ENCODE assay signal across 8 cellular contexts in genomic region chr16:9128346-9129342, GRCh38. TPM values are rescaled to one million over a fixed set of nuclear protein-coding genes. Genes with fewer than 3 reads are reported as not detected.
DNase-seq lines count a peak whose midpoint lies in the region; ATAC-seq and TF ChIP-seq lines count a peak whose summit lies in the region.

No MANE protein-coding gene starts in this region.

- H3K36me3 Mint-ChIP-seq in activated CD8-positive, alpha-beta T cell treated with anti-CD3 and anti-CD28 coated beads for 36 hours (ENCODE audit: low read depth): peaks cover 9% of the 10 kb centered on the region

- H3K9me3 ChIP-seq in right atrium auricular region (no peaks in the 10 kb centered on the region), liver (ENCODE audit: control insufficient read depth in 4 of 4, low read length in 3 of 4) (no peaks in the 10 kb centered on the region), upper lobe of right lung (no peaks in the 10 kb centered on the region), OCI-LY7 (ENCODE audit: low read length) (no peaks in the 10 kb centered on the region)

- H3K4me1 ChIP-seq in right atrium auricular region (peaks cover 0 to 25% of the 10 kb centered on the region in 2 donors), liver (ENCODE audit: control insufficient read depth in 4 of 4, insufficient read depth in 4 of 4, low read length in 3 of 4) (no peaks in the 10 kb centered on the region), upper lobe of right lung (peaks cover 13% of the 10 kb centered on the region), OCI-LY7 (ENCODE audit: insufficient read depth, low read length, poor library complexity, severe bottlenecking) (peaks cover 24% of the 10 kb centered on the region)

- H3K27me3 ChIP-seq in right atrium auricular region (no peaks in the 10 kb centered on the region), liver (ENCODE audit: control insufficient read depth in 4 of 4, insufficient read depth in 4 of 4, low read length in 3 of 4) (no peaks in the 10 kb centered on the region), upper lobe of right lung (no peaks in the 10 kb centered on the region)

- TF ChIP-seq RAD21 in liver (IDR thresholded peaks at IDR 0.05): no peak

- POLR2A ChIA-PET in activated CD8-positive, alpha-beta T cell treated with anti-CD3 and anti-CD28 coated beads for 36 hours (lab: Charles Lee): interaction anchor here (1.4 to 7.3 kb wide), 4 partner anchors 19 to 260 kb away, joined by 4 to 59 read pairs (median 22); partner anchors contain the start of genes CARHSP1 and HAPSTR1
- POLR2A ChIA-PET in OCI-LY7 (lab: Charles Lee): interaction anchor here (1.0 kb wide), 2 partner anchors 38 to 257 kb away, joined by 3 read pairs; no protein-coding TSS in a partner anchor

- ATAC-seq in Right ventricle myocardium inferior (no peak), upper lobe of right lung (no peak)
- ATAC-seq in activated CD8-positive, alpha-beta T cell treated with anti-CD3 and anti-CD28 coated beads for 36 hours: no peak

- peak overlapping the region; percentile 88 for H3K27ac Mint-ChIP-seq in activated CD8-positive, alpha-beta T cell treated with anti-CD3 and anti-CD28 coated beads for 36 hours

- no peak overlapping the region for H3K4me3 Mint-ChIP-seq in activated CD8-positive, alpha-beta T cell treated with anti-CD3 and anti-CD28 coated beads for 36 hours

- DNase-seq in right atrium auricular region (ENCODE audit: low spot score): peak; percentile 58
- no peak for DNase-seq in Right ventricle myocardium inferior (ENCODE audit: missing footprints)
- DNase-seq in activated CD8-positive, alpha-beta T cell treated with anti-CD3 and anti-CD28 coated beads for 36 hours: no peak
- no peak for DNase-seq in upper lobe of right lung
- DNase-seq in NCI-H1694 (lab: John Stamatoyannopoulos, UW): no peak
- no peak for DNase-seq in germinal center (ENCODE audit: low spot score)
- no peak for DNase-seq in OCI-LY7 (ENCODE audit: low spot score)

- BruUV-seq in OCI-LY7 (replicated peaks; lab: Mats Ljungman, UMichigan): no TSS peak

- H3K4me2 ChIP-seq in OCI-LY7 (ENCODE audit: low read length): no peak overlapping the region

- H3K9ac ChIP-seq in liver (ENCODE audit: low read depth in 1 of 2, low read length in 2 of 2): no peak overlapping the region

- peaks cover 63% of the 10 kb centered on the region for H3K4me1 Mint-ChIP-seq in activated CD8-positive, alpha-beta T cell treated with anti-CD3 and anti-CD28 coated beads for 36 hours (ENCODE audit: low read depth)

- intact Hi-C loops in Right ventricle myocardium inferior (cut with DNase I) (no loop called here), upper lobe of right lung (cut with DNase I) (no loop called here), OCI-LY7 (cut with micrococcal nuclease; ENCODE audit: unreplicated experiment) (no loop called here)
- intact Hi-C loops in activated CD8-positive, alpha-beta T cell treated with anti-CD3 and anti-CD28 coated beads for 36 hours (cut with micrococcal nuclease): loop anchor here (5.0 kb wide), 1 partner anchor 36 kb away; the partner anchor contains the start of gene HAPSTR1

- CTCF ChIA-PET in activated CD8-positive, alpha-beta T cell treated with anti-CD3 and anti-CD28 coated beads for 36 hours (lab: Charles Lee): interaction anchor here (1.0 to 2.2 kb wide), 5 partner anchors 10 to 192 kb away, joined by 3 to 14 read pairs (median 3); no protein-coding TSS in a partner anchor
- CTCF ChIA-PET in OCI-LY7 (lab: Charles Lee; ENCODE audit: unreplicated experiment): no interaction called here

- H3K27me3 Mint-ChIP-seq in activated CD8-positive, alpha-beta T cell treated with anti-CD3 and anti-CD28 coated beads for 36 hours: no peaks in the 10 kb centered on the region

- H3K36me3 ChIP-seq in right atrium auricular region (peaks cover 6% of the 10 kb centered on the region), liver (ENCODE audit: control insufficient read depth in 4 of 4, insufficient read depth in 3 of 4, low read depth in 1 of 4, low read length in 3 of 4) (peaks cover 0 to 3% (median 1%) of the 10 kb centered on the region in 4 donors), upper lobe of right lung (no peaks in the 10 kb centered on the region), OCI-LY7 (ENCODE audit: insufficient read depth, low read length) (peaks cover 5% of the 10 kb centered on the region; the same call in 1 of the 2 replicates)

- no peak overlapping the region for H3K4me3 ChIP-seq in right atrium auricular region
- no peak overlapping the region for H3K4me3 ChIP-seq in liver (ENCODE audit: low read depth in 1 of 3, low read length in 3 of 3)
- H3K4me3 ChIP-seq in upper lobe of right lung: no peak overlapping the region
- no peak overlapping the region for H3K4me3 ChIP-seq in OCI-LY7 (ENCODE audit: low read depth, low read length, poor library complexity, severe bottlenecking)

- TF ChIP-seq CTCF in right atrium auricular region (IDR thresholded peaks at IDR 0.05) (no peak), liver (IDR thresholded peaks at IDR 0.05; ENCODE audit: low read depth, low read length, missing input control) (no peak), upper lobe of right lung (IDR thresholded peaks at IDR 0.05) (no peak), OCI-LY7 (conservative IDR thresholded peaks at IDR 0.05; ENCODE audit: low read length) (no peak)
- TF ChIP-seq CTCF in activated CD8-positive, alpha-beta T cell treated with anti-CD3 and anti-CD28 coated beads for 36 hours (IDR thresholded peaks at IDR 0.05): no peak

- H2AFZ ChIP-seq in OCI-LY7 (ENCODE audit: low read length): no peak overlapping the region

- H4K20me1 ChIP-seq in OCI-LY7 (ENCODE audit: insufficient read depth, low read length): no peaks in the 10 kb centered on the region

- H3K27ac ChIP-seq in right atrium auricular region (peak overlapping the region in 1 of 2 donors; percentile 50), liver (ENCODE audit: low read depth in 1 of 2, low read length in 2 of 2) (peak overlapping the region; percentile 49 to 72), upper lobe of right lung (peak overlapping the region; percentile 9), OCI-LY7 (ENCODE audit: low read depth, low read length, poor library complexity, severe bottlenecking) (no peak overlapping the region)

- H3K9me2 ChIP-seq in OCI-LY7 (ENCODE audit: insufficient read depth, low read length): no peaks in the 10 kb centered on the region

- no peaks in the 10 kb centered on the region for H3K9me3 Mint-ChIP-seq in activated CD8-positive, alpha-beta T cell treated with anti-CD3 and anti-CD28 coated beads for 36 hours

- H3K79me2 ChIP-seq in OCI-LY7 (ENCODE audit: insufficient read depth, low read depth, low read length): no peaks in the 10 kb centered on the region

- WGBS in liver: 74% methylated on average over 14 of the region's 14 CpGs

TF ChIP-seq in liver, 16 proteins besides CTCF, POLR2A, EP300 and RAD21:
- TF ChIP-seq, protein P1, sequence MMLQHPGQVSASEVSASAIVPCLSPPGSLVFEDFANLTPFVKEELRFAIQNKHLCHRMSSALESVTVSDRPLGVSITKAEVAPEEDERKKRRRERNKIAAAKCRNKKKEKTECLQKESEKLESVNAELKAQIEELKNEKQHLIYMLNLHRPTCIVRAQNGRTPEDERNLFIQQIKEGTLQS (IDR thresholded peaks at IDR 0.05): no peak
- TF ChIP-seq TAF1 (conservative IDR thresholded peaks at IDR 0.05) (no peak), GABPA (IDR thresholded peaks at IDR 0.05 in 1 of 2, conservative IDR thresholded peaks at IDR 0.05 in 1 of 2) (no peak), YY1 (IDR thresholded peaks at IDR 0.05) (no peak), SP1 (IDR thresholded peaks at IDR 0.05) (no peak), NR2F2 (IDR thresholded peaks at IDR 0.05) (no peak), HNF4G (IDR thresholded peaks at IDR 0.05) (no peak), EGR1 (IDR thresholded peaks at IDR 0.05; ENCODE audit: low read depth in 2 of 2) (no peak), HNF4A (conservative IDR thresholded peaks at IDR 0.05) (no peak)
- TF ChIP-seq, protein P2, sequence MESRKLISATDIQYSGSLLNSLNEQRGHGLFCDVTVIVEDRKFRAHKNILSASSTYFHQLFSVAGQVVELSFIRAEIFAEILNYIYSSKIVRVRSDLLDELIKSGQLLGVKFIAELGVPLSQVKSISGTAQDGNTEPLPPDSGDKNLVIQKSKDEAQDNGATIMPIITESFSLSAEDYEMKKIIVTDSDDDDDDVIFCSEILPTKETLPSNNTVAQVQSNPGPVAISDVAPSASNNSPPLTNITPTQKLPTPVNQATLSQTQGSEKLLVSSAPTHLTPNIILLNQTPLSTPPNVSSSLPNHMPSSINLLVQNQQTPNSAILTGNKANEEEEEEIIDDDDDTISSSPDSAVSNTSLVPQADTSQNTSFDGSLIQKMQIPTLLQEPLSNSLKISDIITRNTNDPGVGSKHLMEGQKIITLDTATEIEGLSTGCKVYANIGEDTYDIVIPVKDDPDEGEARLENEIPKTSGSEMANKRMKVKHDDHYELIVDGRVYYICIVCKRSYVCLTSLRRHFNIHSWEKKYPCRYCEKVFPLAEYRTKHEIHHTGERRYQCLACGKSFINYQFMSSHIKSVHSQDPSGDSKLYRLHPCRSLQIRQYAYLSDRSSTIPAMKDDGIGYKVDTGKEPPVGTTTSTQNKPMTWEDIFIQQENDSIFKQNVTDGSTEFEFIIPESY (IDR thresholded peaks at IDR 0.05): no peak
TF ChIP-seq in liver: peak in this region for 0.

RNA-seq across cellular contexts. Expression of gene HAPSTR1, which starts 37.2 kb away (rescaled TPM):
- 10 to 100 TPM; 36.1 to 38.6 TPM for total RNA-seq in right atrium auricular region
- total RNA-seq in Right ventricle myocardium inferior: 52.5 TPM
- total RNA-seq in activated CD8-positive, alpha-beta T cell treated with anti-CD3 and anti-CD28 coated beads for 36 hours: 10 to 100 TPM; 52.5 to 53.4 TPM
- 10 to 100 TPM; 26.3 to 46.5 TPM for total RNA-seq in liver
- 1 to 10 TPM; 6.5 to 9.1 TPM for polyA plus RNA-seq in liver
- total RNA-seq in upper lobe of right lung: 49.7 TPM
- total RNA-seq in OCI-LY7 (2014; rRNA removed; shearing (Covaris generic)): 50.9 and 51.5 TPM in 2 replicates
- total RNA-seq in OCI-LY7 (2022): 71.5 and 77.9 TPM in 2 replicates
